ENCODE assay signal across 15 cellular contexts in the genomic region with DNA sequence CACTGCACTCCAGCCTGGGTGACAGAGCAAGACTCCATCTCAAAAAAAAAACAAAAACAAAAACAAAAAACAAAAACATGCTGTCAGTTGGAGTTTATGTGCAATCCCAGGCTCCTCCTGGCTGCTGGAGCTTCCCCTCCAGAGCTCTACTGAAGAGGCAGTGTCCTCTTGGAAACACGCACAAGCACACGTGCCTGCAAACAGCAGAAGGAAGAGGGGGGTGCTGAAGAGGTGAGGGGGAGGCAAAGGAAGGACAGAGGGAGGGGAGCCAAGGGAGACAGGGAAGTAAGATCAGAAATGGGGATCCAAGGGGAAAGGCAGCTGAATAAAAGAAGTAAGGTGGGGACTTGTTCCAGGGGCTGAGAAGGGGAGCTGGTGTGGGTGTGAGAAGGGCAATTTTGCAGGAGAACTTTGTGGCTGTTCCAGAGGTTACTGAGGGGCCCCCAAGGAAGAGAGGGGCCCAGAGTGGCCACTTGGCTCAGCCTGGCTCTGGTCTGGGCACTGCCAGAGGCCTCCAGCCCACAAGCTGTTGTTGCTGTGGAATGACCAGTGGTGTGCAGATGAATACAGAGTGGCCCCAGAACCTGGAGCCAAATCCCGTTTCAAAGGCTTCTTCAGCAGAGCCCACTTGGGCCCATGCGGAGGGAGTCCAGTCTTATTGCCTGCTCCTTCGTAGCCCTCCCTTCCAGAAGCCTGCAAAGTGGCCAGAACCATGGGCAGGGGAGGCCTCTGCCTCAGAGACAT. TPM values are rescaled to one million over a fixed set of nuclear protein-coding genes. Genes with fewer than 3 reads are reported as not detected.
DNase-seq lines count a peak whose midpoint lies in the region; ATAC-seq and TF ChIP-seq lines count a peak whose summit lies in the region.
"Had no signal": no experiment of that assay in that cellular context is flagged by ENCODE, and none has a peak within 500 bp of the region (broad histone marks: within the 10 kb centered on the region; RNA-seq: fewer than 3 reads in every experiment).

No MANE protein-coding gene starts in this region.

- ATAC-seq in left lung (peak; percentile 20), GM18858 (IDR thresholded peaks at IDR 0.05; ENCODE audit: unreplicated experiment) (no peak)
- ATAC-seq in activated CD8-positive, alpha-beta memory T cell treated with anti-CD3 and anti-CD28 coated beads, Interleukin-2, amount 10 ng/mL, durations not matched to agents 7 days and 5 days, result no peak
- ATAC-seq: activated T-cell treated with anti-CD3 and anti-CD28 coated beads, Interleukin-2, amount 50 U/mL, for 72 hours; natural killer cell; stimulated activated memory B cell treated with anti-CD40 and anti-IgM and Interleukin-4, amounts not matched to agents 10 μg/mL and 1 μg/mL and 100 μg/mL, for 72 hours had no signal

- POLR2A ChIA-PET in OCI-LY7 (lab: Charles Lee), result interaction anchor here (0.6 kb wide), 3 partner anchors 99 to 330 kb away, joined by 3 to 6 read pairs (median 3); no protein-coding TSS in a partner anchor

- H2AFZ ChIP-seq in OCI-LY7 (ENCODE audit: low read length), result no peak overlapping the region

- H3K4me1 ChIP-seq in BLaER1 treated with 17β-estradiol and CSF1 and Interleukin-3, amounts not matched to agents 10 nM and 100 nM, result peaks cover 26 to 92% (median 82%) of the 10 kb centered on the region in 10 experiments
- H3K4me1 ChIP-seq in ascending aorta, result peaks cover 56 to 90% of the 10 kb centered on the region in 2 donors
- peaks cover 0 to 25% of the 10 kb centered on the region in 2 donors for H3K4me1 ChIP-seq in left lung
- H3K4me1 ChIP-seq in stomach, result peaks cover 55 to 92% (median 73%) of the 10 kb centered on the region in 4 donors
- peaks cover 5% of the 10 kb centered on the region for H3K4me1 ChIP-seq in OCI-LY7 (ENCODE audit: insufficient read depth, low read length, poor library complexity, severe bottlenecking)

- H4K20me1 ChIP-seq in BLaER1 treated with 17β-estradiol and CSF1 and Interleukin-3, amounts not matched to agents 10 nM and 100 nM, result peaks cover 0 to 71% (median 8%) of the 10 kb centered on the region in 11 experiments; a peak in 10 of 22 replicates
- H4K20me1 ChIP-seq in OCI-LY7 (ENCODE audit: insufficient read depth, low read length), result no peaks in the 10 kb centered on the region

- H3K4me3 ChIP-seq in BLaER1 treated with 17β-estradiol and CSF1 and Interleukin-3, amounts not matched to agents 10 nM and 100 nM, result no peak overlapping the region
- H3K4me3 ChIP-seq in ascending aorta (no peak overlapping the region), left lung (no peak overlapping the region), stomach (no peak overlapping the region), OCI-LY7 (ENCODE audit: low read depth, low read length, poor library complexity, severe bottlenecking) (no peak overlapping the region)
- H3K4me3 ChIP-seq: SK-N-MC had no signal

- no peak for DNase-seq in ascending aorta (ENCODE audit: low spot score in 2 of 2)
- no peak for DNase-seq in left lung
- DNase-seq in stomach, result no peak
- no peak for DNase-seq in dermis blood vessel endothelial cell
- no peak for DNase-seq in activated CD8-positive, alpha-beta memory T cell treated with anti-CD3 and anti-CD28 coated beads, Interleukin-2, amount 10 ng/mL, durations not matched to agents 7 days and 5 days
- no peak for DNase-seq in OCI-LY7 (ENCODE audit: low spot score)
- DNase-seq: activated CD4-positive, alpha-beta T cell treated with anti-CD3 and anti-CD28 coated beads, Interleukin-2, amount 50 U/mL, for 4 hours; activated T-cell treated with anti-CD3 and anti-CD28 coated beads, Interleukin-2, amount 50 U/mL, for 72 hours; KBM-7; natural killer cell had no signal

- H3K27ac Mint-ChIP-seq in activated CD8-positive, alpha-beta memory T cell treated with anti-CD3 and anti-CD28 coated beads, Interleukin-2, amount 10 ng/mL, durations not matched to agents 7 days and 5 days, result no peak overlapping the region
- H3K27ac Mint-ChIP-seq: activated T-cell treated with anti-CD3 and anti-CD28 coated beads, Interleukin-2, amount 50 U/mL, for 72 hours; natural killer cell; stimulated activated memory B cell treated with anti-CD40 and anti-IgM and Interleukin-4, amounts not matched to agents 10 μg/mL and 1 μg/mL and 100 μg/mL, for 72 hours had no signal

- peaks cover 0 to 6% (median under 1%) of the 10 kb centered on the region in 11 experiments; a peak in 5 of 22 replicates for H3K36me3 ChIP-seq in BLaER1 treated with 17β-estradiol and CSF1 and Interleukin-3, amounts not matched to agents 10 nM and 100 nM
- H3K36me3 ChIP-seq in ascending aorta, result peaks cover under 1 to 4% of the 10 kb centered on the region in 2 donors
- H3K36me3 ChIP-seq in left lung, result no peaks in the 10 kb centered on the region
- H3K36me3 ChIP-seq in stomach, result peaks cover under 1 to 6% (median 3%) of the 10 kb centered on the region in 4 donors
- H3K36me3 ChIP-seq in OCI-LY7 (ENCODE audit: insufficient read depth, low read length), result no peaks in the 10 kb centered on the region

- no peak overlapping the region for H3K4me3 Mint-ChIP-seq in activated CD8-positive, alpha-beta memory T cell treated with anti-CD3 and anti-CD28 coated beads, Interleukin-2, amount 10 ng/mL, durations not matched to agents 7 days and 5 days
- H3K4me3 Mint-ChIP-seq: activated T-cell treated with anti-CD3 and anti-CD28 coated beads, Interleukin-2, amount 50 U/mL, for 72 hours; natural killer cell; stimulated activated memory B cell treated with anti-CD40 and anti-IgM and Interleukin-4, amounts not matched to agents 10 μg/mL and 1 μg/mL and 100 μg/mL, for 72 hours had no signal

- no peak for TF ChIP-seq EP300 in stomach (IDR thresholded peaks at IDR 0.05)

- H3K9ac ChIP-seq in BLaER1 treated with 17β-estradiol and CSF1 and Interleukin-3, amounts not matched to agents 10 nM and 100 nM, result peak overlapping the region in 3 of 11 experiments; percentile 24 to 54 (median 45); a peak in 2 of 22 replicates

- BruUV-seq in OCI-LY7 (replicated peaks; lab: Mats Ljungman, UMichigan), result no TSS peak

- TF ChIP-seq CTCF in ascending aorta (IDR thresholded peaks at IDR 0.05) (no peak), left lung (IDR thresholded peaks at IDR 0.05) (no peak), stomach (IDR thresholded peaks at IDR 0.05) (peak in 1 of 7 experiments; percentile 6), OCI-LY7 (conservative IDR thresholded peaks at IDR 0.05; ENCODE audit: low read length) (no peak)

- no peaks in the 10 kb centered on the region for H3K9me3 Mint-ChIP-seq in activated CD8-positive, alpha-beta memory T cell treated with anti-CD3 and anti-CD28 coated beads, Interleukin-2, amount 10 ng/mL, durations not matched to agents 7 days and 5 days (ENCODE audit: low read depth)
- H3K9me3 Mint-ChIP-seq: activated T-cell treated with anti-CD3 and anti-CD28 coated beads, Interleukin-2, amount 50 U/mL, for 72 hours; natural killer cell; stimulated activated memory B cell treated with anti-CD40 and anti-IgM and Interleukin-4, amounts not matched to agents 10 μg/mL and 1 μg/mL and 100 μg/mL, for 72 hours had no signal

- TF ChIP-seq POLR2A in stomach (IDR thresholded peaks at IDR 0.05), result no peak

- CTCF ChIA-PET in activated CD8-positive, alpha-beta memory T cell treated with anti-CD3 and anti-CD28 coated beads, Interleukin-2, amount 10 ng/mL, durations not matched to agents 7 days and 5 days (lab: Charles Lee), result interaction anchor here (1.4 to 1.8 kb wide), 3 partner anchors 83 to 103 kb away, joined by 3 to 6 read pairs (median 4); no protein-coding TSS in a partner anchor
- CTCF ChIA-PET in OCI-LY7 (lab: Charles Lee; ENCODE audit: unreplicated experiment), result no interaction called here

- no peaks in the 10 kb centered on the region for H3K4me1 Mint-ChIP-seq in activated CD8-positive, alpha-beta memory T cell treated with anti-CD3 and anti-CD28 coated beads, Interleukin-2, amount 10 ng/mL, durations not matched to agents 7 days and 5 days
- H3K4me1 Mint-ChIP-seq: natural killer cell; stimulated activated memory B cell treated with anti-CD40 and anti-IgM and Interleukin-4, amounts not matched to agents 10 μg/mL and 1 μg/mL and 100 μg/mL, for 72 hours had no signal

- no peaks in the 10 kb centered on the region for H3K9me3 ChIP-seq in BLaER1 treated with 17β-estradiol and CSF1 and Interleukin-3, amounts not matched to agents 10 nM and 100 nM (replicated peaks in 1 of 11)
- H3K9me3 ChIP-seq in ascending aorta (no peaks in the 10 kb centered on the region), left lung (no peaks in the 10 kb centered on the region), stomach (no peaks in the 10 kb centered on the region), OCI-LY7 (ENCODE audit: low read length) (no peaks in the 10 kb centered on the region)

- H3K9me2 ChIP-seq in OCI-LY7 (ENCODE audit: insufficient read depth, low read length), result no peaks in the 10 kb centered on the region

- H3K27me3 Mint-ChIP-seq in activated CD8-positive, alpha-beta memory T cell treated with anti-CD3 and anti-CD28 coated beads, Interleukin-2, amount 10 ng/mL, durations not matched to agents 7 days and 5 days, result peaks cover 6% of the 10 kb centered on the region

- H3K27ac ChIP-seq in BLaER1 treated with 17β-estradiol and CSF1 and Interleukin-3, amounts not matched to agents 10 nM and 100 nM, result peak overlapping the region in 2 of 11 experiments; percentile 21 to 62; a peak in 2 of 22 replicates
- H3K27ac ChIP-seq in ascending aorta (peak overlapping the region; percentile 99), left lung (peak overlapping the region in 1 of 2 donors; percentile 28), stomach (peak overlapping the region in 4 of 5 donors; percentile 12 to 95 (median 30)), OCI-LY7 (ENCODE audit: low read depth, low read length, poor library complexity, severe bottlenecking) (no peak overlapping the region)
- H3K27ac ChIP-seq: HL-60, SK-N-MC had no signal

- intact Hi-C loops in ascending aorta (cut with DNase I) (no loop called here), left lung (cut with DNase I) (no loop called here), stomach (cut with DNase I; ENCODE audit: low total_unique reads) (no loop called here), OCI-LY7 (cut with micrococcal nuclease; ENCODE audit: unreplicated experiment) (no loop called here)

- H3K79me2 ChIP-seq in OCI-LY7 (ENCODE audit: insufficient read depth, low read depth, low read length), result no peaks in the 10 kb centered on the region

- H3K36me3 Mint-ChIP-seq in activated CD8-positive, alpha-beta memory T cell treated with anti-CD3 and anti-CD28 coated beads, Interleukin-2, amount 10 ng/mL, durations not matched to agents 7 days and 5 days, result no peaks in the 10 kb centered on the region
- H3K36me3 Mint-ChIP-seq: natural killer cell; stimulated activated memory B cell treated with anti-CD40 and anti-IgM and Interleukin-4, amounts not matched to agents 10 μg/mL and 1 μg/mL and 100 μg/mL, for 72 hours had no signal

- no peaks in the 10 kb centered on the region for H3K27me3 ChIP-seq in BLaER1 treated with 17β-estradiol and CSF1 and Interleukin-3, amounts not matched to agents 10 nM and 100 nM
- H3K27me3 ChIP-seq in ascending aorta (no peaks in the 10 kb centered on the region), left lung (no peaks in the 10 kb centered on the region), stomach (no peaks in the 10 kb centered on the region)

- 15 to 57% (median 52%) methylated on average over 2 to 5 of the region's 5 CpGs for WGBS in stomach, 5 donors

- H3K4me2 ChIP-seq in BLaER1 treated with 17β-estradiol and CSF1 and Interleukin-3, amounts not matched to agents 10 nM and 100 nM, result peak overlapping the region in 10 of 11 experiments; percentile 18 to 91 (median 76); a peak in 16 of 22 replicates
- no peak overlapping the region for H3K4me2 ChIP-seq in OCI-LY7 (ENCODE audit: low read length)

RNA-seq across cellular contexts. Expression of a gene that starts 34.4 kb away (rescaled TPM):
- total RNA-seq in ascending aorta (46.7 TPM), left lung (10 to 100 TPM; 15.4 to 32.9 TPM), stomach (10 to 100 TPM in 2 of 5 donors, 1 to 10 TPM in 2, not detected in 1; 1.3 to 19.3 (median 7.6) TPM), dermis blood vessel endothelial cell (51.8 and 55.0 TPM in 2 replicates), OCI-LY7 (2022) (70.4 and 72.5 TPM in 2 replicates)
- 1 to 10 TPM; 4.1 to 5.5 (median 5.0) TPM for polyA plus RNA-seq in stomach
- total RNA-seq in activated CD8-positive, alpha-beta memory T cell treated with anti-CD3 and anti-CD28 coated beads, Interleukin-2, amount 10 ng/mL, durations not matched to agents 7 days and 5 days, result under 1 TPM; 0.49 to 0.64 TPM
- total RNA-seq in OCI-LY7 (2014; rRNA removed; shearing (Covaris generic)), result 66.8 and 75.5 TPM in 2 replicates

RNA-seq across cellular contexts. Expression of a gene that starts 48.3 kb away (rescaled TPM):
- total RNA-seq in ascending aorta (17.3 TPM), left lung (10 to 100 TPM; 24.2 to 46.2 TPM), stomach (100 to 1,000 TPM in 1 of 5 donors, 10 to 100 TPM in 4; 29.6 to 373 (median 36.5) TPM), dermis blood vessel endothelial cell (44.7 and 47.0 TPM in 2 replicates), OCI-LY7 (2022) (38.2 and 50.4 TPM in 2 replicates)
- polyA plus RNA-seq in stomach, result 10 to 100 TPM; 64.7 to 88.2 (median 77.9) TPM
- total RNA-seq in activated CD8-positive, alpha-beta memory T cell treated with anti-CD3 and anti-CD28 coated beads, Interleukin-2, amount 10 ng/mL, durations not matched to agents 7 days and 5 days, result 10 to 100 TPM; 43.2 to 50.2 TPM
- 39.2 and 56.8 TPM in 2 replicates for total RNA-seq in OCI-LY7 (2014; rRNA removed; shearing (Covaris generic))

RNA-seq across cellular contexts. Expression of a gene that starts 49.8 kb away (rescaled TPM):
- total RNA-seq in ascending aorta, result 35.5 TPM
- 10 to 100 TPM; 65.1 to 92.5 TPM for total RNA-seq in left lung
- 100 to 1,000 TPM in 1 of 5 donors, 10 to 100 TPM in 4; 10.1 to 122 (median 26.3) TPM for total RNA-seq in stomach
- 10 to 100 TPM in 1 of 3 donors, 1 to 10 TPM in 2; 6.9 to 26.2 (median 9.5) TPM for polyA plus RNA-seq in stomach
- 35.9 and 136 TPM in 2 replicates for total RNA-seq in dermis blood vessel endothelial cell
- 10 to 100 TPM; 82.2 to 96.0 TPM for total RNA-seq in activated CD8-positive, alpha-beta memory T cell treated with anti-CD3 and anti-CD28 coated beads, Interleukin-2, amount 10 ng/mL, durations not matched to agents 7 days and 5 days
- 46.5 and 56.3 TPM in 2 replicates for total RNA-seq in OCI-LY7 (2014; rRNA removed; shearing (Covaris generic))
- total RNA-seq in OCI-LY7 (2022), result 40.4 and 52.9 TPM in 2 replicates
